ENCODE assay signal across 9 cellular contexts in genomic region chr12:26939953-26940352, GRCh38. TPM values are rescaled to one million over a fixed set of nuclear protein-coding genes. Genes with fewer than 3 reads are reported as not detected.
DNase-seq lines count a peak whose midpoint lies in the region; ATAC-seq and TF ChIP-seq lines count a peak whose summit lies in the region.
"Had no signal": no experiment of that assay in that cellular context is flagged by ENCODE, and none has a peak within 500 bp of the region (broad histone marks: within the 10 kb centered on the region; RNA-seq: fewer than 3 reads in every experiment).

No MANE protein-coding gene starts in this region.

- peaks cover 58% of the 10 kb centered on the region for H3K4me1 ChIP-seq in CD8-positive, alpha-beta memory T cell (ENCODE audit: insufficient read depth, low read length)
- H3K4me1 ChIP-seq in MM.1S (ENCODE audit: low read length) (peaks cover 43% of the 10 kb centered on the region), osteoblast (ENCODE audit: insufficient read depth, low read length) (peaks cover 38% of the 10 kb centered on the region)

- H3K4me2 ChIP-seq in MM.1S (ENCODE audit: low read depth, low read length) (peak overlapping the region; percentile 81), osteoblast (ENCODE audit: insufficient read depth, low read length) (peak overlapping the region; percentile 97)

- peaks cover 44% of the 10 kb centered on the region for H3F3A ChIP-seq in MM.1S (ENCODE audit: insufficient read depth, low read length)

- peak overlapping the region; percentile 95 to 99 (median 98) for H3K4me3 Mint-ChIP-seq in CD8-positive, alpha-beta memory T cell
- peak overlapping the region; percentile 94 for H3K4me3 Mint-ChIP-seq in chondrocyte (ENCODE audit: unreplicated experiment)

- H3K27ac ChIP-seq in CD8-positive, alpha-beta memory T cell (ENCODE audit: low read depth, low read length), result peak overlapping the region; percentile 91
- H3K27ac ChIP-seq in MM.1S (ENCODE audit: low read length) (peak overlapping the region; percentile 85), osteoblast (ENCODE audit: low read depth, low read length) (no peak overlapping the region)

- H3K9me2 ChIP-seq in MM.1S (replicated peaks; ENCODE audit: insufficient read depth, low read length), result no peaks in the 10 kb centered on the region

- CTCF ChIA-PET in CD8-positive, alpha-beta memory T cell (lab: Charles Lee), result interaction anchor here (1.2 kb wide), 1 partner anchor 366 kb away, joined by 4 read pairs; no protein-coding TSS in a partner anchor

- ATAC-seq in GM21737 (IDR thresholded peaks at IDR 0.05; ENCODE audit: unreplicated experiment) (no peak), GM19324 (IDR thresholded peaks at IDR 0.05; ENCODE audit: low FRiP score, unreplicated experiment) (no peak)

- H4K20me1 ChIP-seq in MM.1S (ENCODE audit: insufficient read depth, low read length) (no peaks in the 10 kb centered on the region), osteoblast (ENCODE audit: insufficient read depth, low read length) (peaks cover 25% of the 10 kb centered on the region)

- peaks cover 0 to 27% (median 0%) of the 10 kb centered on the region in 3 donors for H3K36me3 Mint-ChIP-seq in CD8-positive, alpha-beta memory T cell
- no peaks in the 10 kb centered on the region for H3K36me3 Mint-ChIP-seq in chondrocyte (ENCODE audit: low read depth)

- peaks cover 73 to 86% (median 79%) of the 10 kb centered on the region in 3 donors for H3K4me1 Mint-ChIP-seq in CD8-positive, alpha-beta memory T cell
- peaks cover 73% of the 10 kb centered on the region for H3K4me1 Mint-ChIP-seq in chondrocyte (ENCODE audit: low read depth)

- H3K27me3 Mint-ChIP-seq in CD8-positive, alpha-beta memory T cell, result peaks cover 0 to 2% of the 10 kb centered on the region in 2 donors
- H3K27me3 Mint-ChIP-seq in chondrocyte (ENCODE audit: low read depth), result no peaks in the 10 kb centered on the region

- H3K27me3 ChIP-seq in CD8-positive, alpha-beta memory T cell (ENCODE audit: insufficient read depth, low read length, poor library complexity, severe bottlenecking), result no peaks in the 10 kb centered on the region
- no peaks in the 10 kb centered on the region for H3K27me3 ChIP-seq in MM.1S (replicated peaks; ENCODE audit: insufficient read depth, low read length)
- H3K27me3 ChIP-seq in osteoblast (ENCODE audit: insufficient read depth, low read length), result no peaks in the 10 kb centered on the region

- H3K27ac Mint-ChIP-seq in CD8-positive, alpha-beta memory T cell, result peak overlapping the region; percentile 72 to 100 (median 96)
- H3K27ac Mint-ChIP-seq in chondrocyte (ENCODE audit: unreplicated experiment), result peak overlapping the region; percentile 23

- H3K9me3 Mint-ChIP-seq in CD8-positive, alpha-beta memory T cell, result peaks cover 0 to under 1% (median 0%) of the 10 kb centered on the region in 5 donors
- H3K9me3 Mint-ChIP-seq in chondrocyte (ENCODE audit: low read depth), result peaks cover 2% of the 10 kb centered on the region

- H3K79me2 ChIP-seq in MM.1S (ENCODE audit: low read length) (peaks cover 99% of the 10 kb centered on the region), osteoblast (ENCODE audit: insufficient read depth, low read length) (peaks cover 94% of the 10 kb centered on the region)

- TF ChIP-seq CTCF in MM.1S (IDR thresholded peaks at IDR 0.05; ENCODE audit: low read length) (no peak), chondrocyte (IDR thresholded peaks at IDR 0.05) (no peak), osteoblast (IDR thresholded peaks at IDR 0.05; ENCODE audit: extremely low read depth, low read depth, low read length) (no peak)

- peak overlapping the region; percentile 96 for H3K9ac ChIP-seq in MM.1S (ENCODE audit: low read length)

- POLR2A ChIA-PET in CD8-positive, alpha-beta memory T cell (lab: Charles Lee), result no interaction called here

- no peaks in the 10 kb centered on the region for H3K9me3 ChIP-seq in CD8-positive, alpha-beta memory T cell (ENCODE audit: low read length)
- H3K9me3 ChIP-seq in MM.1S (replicated peaks; ENCODE audit: insufficient read depth, low read length) (no peaks in the 10 kb centered on the region), osteoblast (ENCODE audit: low read depth, low read length) (no peaks in the 10 kb centered on the region)

- H2AFZ ChIP-seq in MM.1S (ENCODE audit: low read length) (no peak overlapping the region), osteoblast (ENCODE audit: low read length) (no peak overlapping the region)

- no peaks in the 10 kb centered on the region for H3K36me3 ChIP-seq in CD8-positive, alpha-beta memory T cell (ENCODE audit: insufficient read depth, low read length)
- no peaks in the 10 kb centered on the region for H3K36me3 ChIP-seq in MM.1S (replicated peaks; ENCODE audit: insufficient read depth, low read length)
- H3K36me3 ChIP-seq in osteoblast (ENCODE audit: insufficient read depth, low read length), result no peaks in the 10 kb centered on the region

- H3K4me3 ChIP-seq in CD8-positive, alpha-beta memory T cell (ENCODE audit: low read length), result peak overlapping the region; percentile 87
- H3K4me3 ChIP-seq in MM.1S (ENCODE audit: low read length) (peak overlapping the region; percentile 93), osteoblast (ENCODE audit: insufficient read depth, low read length) (peak overlapping the region; percentile 92)

- no peak for DNase-seq in CD8-positive, alpha-beta memory T cell
- DNase-seq in MM.1S, result peak; percentile 41
- DNase-seq in chondrocyte (ENCODE audit: low spot score), result no peak
- DNase-seq in osteoblast (ENCODE audit: insufficient read length, low spot score, missing footprints), result no peak
- no peak for DNase-seq in NCI-H345 treated with DMSO at 0.1 percent for 48 hours (lab: John Stamatoyannopoulos, UW; ENCODE audit: unreplicated experiment)
- DNase-seq in NCI-H748 treated with DMSO at 0.1 percent for 48 hours (lab: John Stamatoyannopoulos, UW), result no peak
- DNase-seq: NCI-H345 had no signal

RNA-seq across cellular contexts. Expression of gene FGFR1OP2, which starts 1.7 kb away (rescaled TPM):
- 10 to 100 TPM; 50.4 to 54.7 TPM for total RNA-seq in CD8-positive, alpha-beta memory T cell
- polyA plus RNA-seq in CD8-positive, alpha-beta memory T cell, result 103 TPM
- total RNA-seq in chondrocyte (37.6 to 40.5 TPM (median 40.4 TPM) in 3 replicates), osteoblast (47.8 and 48.0 TPM in 2 replicates)

RNA-seq across cellular contexts. Expression of gene INTS13, which starts 2.2 kb away (rescaled TPM):
- 10 to 100 TPM; 58.7 to 64.5 TPM for total RNA-seq in CD8-positive, alpha-beta memory T cell
- 22.3 TPM for polyA plus RNA-seq in CD8-positive, alpha-beta memory T cell
- total RNA-seq in chondrocyte, result 23.3 to 23.8 TPM (median 23.3 TPM) in 3 replicates
- total RNA-seq in osteoblast, result 25.9 and 26.1 TPM in 2 replicates
